In the genomic region with DNA sequence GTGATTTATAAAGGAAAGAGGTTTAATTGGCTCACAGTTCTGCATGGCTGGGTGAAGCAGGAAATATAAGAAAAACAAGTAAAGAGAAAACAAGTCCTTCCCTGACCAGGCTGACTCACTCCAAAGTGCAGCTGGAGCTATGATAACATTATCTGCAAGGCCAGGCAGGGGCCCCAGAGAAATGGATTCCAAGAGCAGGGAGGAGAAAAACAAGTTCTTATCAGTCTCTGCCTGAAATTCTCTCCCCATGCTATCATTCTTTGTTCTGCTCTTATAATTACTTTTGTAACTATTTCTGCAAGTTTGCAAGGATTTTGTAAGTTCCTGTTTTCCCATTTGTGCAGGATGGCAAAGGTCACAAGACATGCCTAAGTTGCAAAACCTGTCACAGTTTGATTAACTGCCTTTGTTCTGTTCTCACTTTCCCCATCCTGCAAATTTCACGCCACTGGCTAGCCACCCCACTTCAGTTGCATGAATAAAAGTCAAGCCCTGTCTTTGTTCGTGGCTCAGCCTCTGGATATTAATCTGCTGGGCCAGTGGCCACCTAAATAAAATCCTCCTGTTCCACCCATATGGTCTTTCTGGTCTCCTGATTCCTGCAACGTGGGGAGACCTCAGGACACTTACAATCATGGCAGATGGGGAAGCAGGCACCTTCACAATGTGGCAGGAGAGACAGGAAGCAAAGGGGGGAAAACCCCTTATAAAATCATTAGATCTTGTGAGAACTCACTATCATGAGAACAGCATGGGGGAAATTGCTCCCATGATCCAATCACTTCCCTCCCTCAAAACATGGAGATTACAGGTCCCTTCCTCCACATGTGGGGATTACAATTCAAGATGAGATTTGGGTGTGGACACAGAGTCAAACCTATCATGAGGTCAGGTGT, we compare ENCODE assay signal across 8 cellular contexts. TPM values are rescaled to one million over a fixed set of nuclear protein-coding genes. Genes with fewer than 3 reads are reported as not detected.
A peak's percentile ranks its signal among the peaks of the same experiment; 100 is the strongest.
DNase-seq lines count a peak whose midpoint lies in the region; ATAC-seq and TF ChIP-seq lines count a peak whose summit lies in the region.

No MANE protein-coding gene starts in this region.

- H4K20me1 ChIP-seq in PC-9 (ENCODE audit: insufficient read depth), result no peaks in the 10 kb centered on the region

- no peaks in the 10 kb centered on the region for H3K9me3 ChIP-seq in CD8-positive, alpha-beta memory T cell (ENCODE audit: low read length)
- H3K9me3 ChIP-seq in PC-9 (ENCODE audit: insufficient read depth, low read depth) (peaks cover 14% of the 10 kb centered on the region), neuronal stem cell (replicated peaks in 1 of 2; ENCODE audit: control insufficient read depth in 2 of 2, insufficient read depth in 1 of 2, low read depth in 1 of 2, low read length in 2 of 2) (peaks cover 0 to 2% of the 10 kb centered on the region in 2 donors), A673 (ENCODE audit: low read depth, low read length, poor library complexity, severe bottlenecking) (no peaks in the 10 kb centered on the region)

- peak overlapping the region; percentile 58 for H3K27ac ChIP-seq in CD8-positive, alpha-beta memory T cell (ENCODE audit: low read depth, low read length)
- H3K27ac ChIP-seq in PC-9 (peak overlapping the region; percentile 58), neuronal stem cell (replicated peaks; ENCODE audit: low read length) (no peak overlapping the region), A673 (ENCODE audit: low read depth, low read length, poor library complexity, severe bottlenecking) (no peak overlapping the region)

- intact Hi-C loops in PC-9 (cut with micrococcal nuclease; ENCODE audit: unreplicated experiment) (loop anchor here (1.0 to 10.0 kb wide), 2 partner anchors 66 to 167 kb away; no protein-coding TSS in a partner anchor), A673 (cut with micrococcal nuclease; ENCODE audit: unreplicated experiment) (no loop called here)

- no peak overlapping the region for H3K4me3 ChIP-seq in CD8-positive, alpha-beta memory T cell (ENCODE audit: low read length)
- H3K4me3 ChIP-seq in PC-9 (peak overlapping the region; percentile 35; the same call in 1 of the 2 replicates), neuronal stem cell (ENCODE audit: low read length in 2 of 2) (no peak overlapping the region), A673 (ENCODE audit: low read depth, low read length, poor library complexity, severe bottlenecking) (no peak overlapping the region)

- CTCF ChIA-PET in CD8-positive, alpha-beta memory T cell (lab: Charles Lee), result no interaction called here
- CTCF ChIA-PET in PC-9 (lab: Charles Lee) (no interaction called here), A673 (lab: Charles Lee) (no interaction called here)

- no peak overlapping the region for H3K18ac ChIP-seq in neuronal stem cell (ENCODE audit: low read length)

- H3K14ac ChIP-seq in neuronal stem cell (ENCODE audit: low read length), result no peak overlapping the region

- DNase-seq in CD8-positive, alpha-beta memory T cell, result no peak
- DNase-seq in PC-9 (peak; percentile 63 to 68), fibroblast of gingiva (ENCODE audit: low read depth) (peak; percentile 53), neuronal stem cell (ENCODE audit: low spot score) (no peak), NCI-H2196 (lab: John Stamatoyannopoulos, UW; ENCODE audit: unreplicated experiment) (no peak), NK-92 (lab: John Stamatoyannopoulos, UW; ENCODE audit: unreplicated experiment) (no peak), A673 (ENCODE audit: low spot score) (no peak)

- H3K27me3 Mint-ChIP-seq in CD8-positive, alpha-beta memory T cell, result peaks cover 9 to 18% of the 10 kb centered on the region in 2 donors

- H3F3A ChIP-seq in PC-9 (ENCODE audit: insufficient read depth, low read depth), result peaks cover 20% of the 10 kb centered on the region

- TF ChIP-seq CTCF in PC-9 (conservative IDR thresholded peaks at IDR 0.05) (no peak), A673 (conservative IDR thresholded peaks at IDR 0.05; ENCODE audit: low read depth, low read length) (no peak)

- H3K36me3 Mint-ChIP-seq in CD8-positive, alpha-beta memory T cell, result no peaks in the 10 kb centered on the region

- H2BK120ac ChIP-seq in neuronal stem cell (ENCODE audit: low read depth, low read length), result no peak overlapping the region

- H4K8ac ChIP-seq in neuronal stem cell (ENCODE audit: low read depth, low read length), result no peak overlapping the region

- H3K79me1 ChIP-seq in neuronal stem cell (ENCODE audit: low read depth, low read length), result no peaks in the 10 kb centered on the region

- H3K23ac ChIP-seq in neuronal stem cell (ENCODE audit: low read depth, low read length, poor library complexity), result no peak overlapping the region

- H2AK5ac ChIP-seq in neuronal stem cell (ENCODE audit: low read depth, low read length), result no peak overlapping the region

- no peak overlapping the region for H2BK12ac ChIP-seq in neuronal stem cell (ENCODE audit: low read length)

- peaks cover 0 to 6% (median 3%) of the 10 kb centered on the region in 5 donors for H3K9me3 Mint-ChIP-seq in CD8-positive, alpha-beta memory T cell

- no CpG with 5 or more reads among the region's 3 CpGs for WGBS in neuronal stem cell (ENCODE audit: extremely low coverage in 2 of 2, insufficient read length in 2 of 2, insufficient replicate concordance in 1 of 2), 2 donors

- POLR2A ChIA-PET in CD8-positive, alpha-beta memory T cell (lab: Charles Lee), result no interaction called here
- POLR2A ChIA-PET in PC-9 (lab: Charles Lee; ENCODE audit: unreplicated experiment), result no interaction called here
- POLR2A ChIA-PET in A673 (lab: Charles Lee; ENCODE audit: low non-redundant PET), result no interaction called here

- no peaks in the 10 kb centered on the region for H3K4me1 ChIP-seq in CD8-positive, alpha-beta memory T cell (ENCODE audit: insufficient read depth, low read length)
- peaks cover 23% of the 10 kb centered on the region for H3K4me1 ChIP-seq in PC-9 (replicated peaks; ENCODE audit: insufficient read depth)
- H3K4me1 ChIP-seq in neuronal stem cell (ENCODE audit: control insufficient read depth in 2 of 2, insufficient read depth in 1 of 2, low read depth in 1 of 2, low read length in 2 of 2), result peaks cover 0 to 3% of the 10 kb centered on the region in 2 donors
- H3K4me1 ChIP-seq in A673 (ENCODE audit: insufficient read depth, low read length, poor library complexity, severe bottlenecking), result no peaks in the 10 kb centered on the region

- H3K4me2 ChIP-seq in PC-9 (peak overlapping the region; percentile 36), neuronal stem cell (ENCODE audit: insufficient read depth, low read length, poor library complexity, severe bottlenecking) (no peak overlapping the region)

- H2BK5ac ChIP-seq in neuronal stem cell (ENCODE audit: low read length), result no peak overlapping the region

- BruUV-seq in PC-9 (replicated peaks; lab: Mats Ljungman, UMichigan) (no TSS peak), A673 (replicated peaks; lab: Mats Ljungman, UMichigan) (no TSS peak)

- no peaks in the 10 kb centered on the region for H3K36me3 ChIP-seq in CD8-positive, alpha-beta memory T cell (ENCODE audit: insufficient read depth, low read length)
- H3K36me3 ChIP-seq in PC-9 (ENCODE audit: low read depth) (no peaks in the 10 kb centered on the region), neuronal stem cell (replicated peaks in 1 of 2; ENCODE audit: control insufficient read depth in 2 of 2, insufficient read depth in 2 of 2, low read length in 2 of 2) (no peaks in the 10 kb centered on the region), A673 (ENCODE audit: insufficient read depth, low read length, poor library complexity, severe bottlenecking) (no peaks in the 10 kb centered on the region)

- no peak for ATAC-seq in GM18870 (IDR thresholded peaks at IDR 0.05; ENCODE audit: unreplicated experiment)

- H2AFZ ChIP-seq in PC-9 (peak overlapping the region; percentile 41), neuronal stem cell (ENCODE audit: low read length) (peak overlapping the region; percentile 69)

- no peak overlapping the region for H3K27ac Mint-ChIP-seq in CD8-positive, alpha-beta memory T cell

- no peaks in the 10 kb centered on the region for H3K79me2 ChIP-seq in PC-9 (ENCODE audit: low read depth)

- no peaks in the 10 kb centered on the region; the same call in 1 of the 2 replicates for H3K9me2 ChIP-seq in PC-9 (ENCODE audit: insufficient read depth)

- no peak overlapping the region for H4K91ac ChIP-seq in neuronal stem cell (ENCODE audit: low read depth, low read length, poor library complexity)

- no peak overlapping the region for H3K9ac ChIP-seq in neuronal stem cell (ENCODE audit: low read depth, low read length, poor library complexity)

- H3K4me3 Mint-ChIP-seq in CD8-positive, alpha-beta memory T cell, result no peak overlapping the region

- H3K4me1 Mint-ChIP-seq in CD8-positive, alpha-beta memory T cell, result peaks cover 15 to 17% (median 16%) of the 10 kb centered on the region in 3 donors

- H3K27me3 ChIP-seq in CD8-positive, alpha-beta memory T cell (ENCODE audit: insufficient read depth, low read length, poor library complexity, severe bottlenecking), result no peaks in the 10 kb centered on the region
- H3K27me3 ChIP-seq in PC-9 (ENCODE audit: insufficient read depth, low read depth), result no peaks in the 10 kb centered on the region
- H3K27me3 ChIP-seq in neuronal stem cell (ENCODE audit: control insufficient read depth in 3 of 3, insufficient read depth in 3 of 3, low read depth in 1 of 3, low read length in 3 of 3), result no peaks in the 10 kb centered on the region
- no peaks in the 10 kb centered on the region for H3K27me3 ChIP-seq in A673 (replicated peaks; ENCODE audit: insufficient read depth, low read depth, low read length, poor library complexity)

- no peak overlapping the region for H3K4ac ChIP-seq in neuronal stem cell (ENCODE audit: low read length)

- no peak overlapping the region for H2BK15ac ChIP-seq in neuronal stem cell (ENCODE audit: low read length)

RNA-seq across cellular contexts. Expression of gene ABCA9, which starts 13.1 kb away (rescaled TPM):
- total RNA-seq in CD8-positive, alpha-beta memory T cell, result not detected
- not detected for polyA plus RNA-seq in CD8-positive, alpha-beta memory T cell
- total RNA-seq in PC-9 (2021) (not detected in 2 replicates), A673 (2021) (1.4 and 2.1 TPM in 2 replicates)
- not detected for polyA plus RNA-seq in neuronal stem cell (2013, experiment 1 of 2)
- under 0.01 TPM for polyA plus RNA-seq in neuronal stem cell (2013, experiment 2 of 2)

Comparison
In these comparisons a context has a peak if more than half of its experiments do, and no peak if none do; other contexts are left out.
1. DNase-seq: peak in PC-9 (2 of 2) and fibroblast of gingiva (single experiment); none in CD8-positive, alpha-beta memory T cell (0 of 5), neuronal stem cell (single experiment), NCI-H2196 (single experiment), NK-92 (single experiment) and A673 (single experiment).
2. H3K27ac ChIP-seq: peak in CD8-positive, alpha-beta memory T cell (single experiment) and PC-9 (single experiment); none in neuronal stem cell (single experiment) and A673 (single experiment).